Comparison of ENCODE assay signal across 19 cellular contexts in the genomic region with DNA sequence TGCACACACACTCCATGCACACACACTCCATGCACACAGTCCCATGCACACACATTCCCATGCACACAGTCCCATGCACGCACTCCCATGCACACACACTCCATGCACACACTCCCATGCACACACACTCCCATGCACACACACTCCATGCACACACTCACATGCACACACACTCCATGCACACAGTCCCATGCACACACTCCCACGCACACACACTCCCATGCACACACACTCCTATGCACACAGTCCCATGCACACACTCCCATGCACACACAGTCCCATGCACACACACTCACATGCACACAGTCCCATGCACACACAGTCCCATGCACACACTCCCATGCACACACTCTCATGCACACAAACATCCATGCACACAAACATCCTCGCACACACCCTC.
"Had no signal": no experiment of that assay in that cellular context is flagged by ENCODE, and none has a peak within 500 bp of the region (broad histone marks: within the 10 kb centered on the region; RNA-seq: fewer than 3 reads in every experiment).

No MANE protein-coding gene starts in this region.

- H3K4me1 Mint-ChIP-seq: memory B cell, natural killer cell had no signal

- H3K27me3 ChIP-seq: heart left ventricle, left lung, transverse colon had no signal

- H3K79me2 ChIP-seq: parathyroid adenoma had no signal

- H3K36me3 Mint-ChIP-seq: memory B cell, mesothelial cell of epicardium, natural killer cell had no signal

- H3K9ac ChIP-seq: parathyroid adenoma had no signal

- ATAC-seq: natural killer cell, psoas muscle had no signal

- H3K9me3 Mint-ChIP-seq: endodermal cell, mesothelial cell of epicardium, natural killer cell had no signal

- H3K4me3 Mint-ChIP-seq: endodermal cell, memory B cell, mesothelial cell of epicardium, natural killer cell had no signal

- H3K27ac ChIP-seq: left lung, lower lobe of right lung, parathyroid adenoma, psoas muscle, skin epidermis, stomach, thoracic aorta, transverse colon had no signal

- H3K4me1 ChIP-seq: parathyroid adenoma, psoas muscle had no signal

- H3K9me3 ChIP-seq: heart left ventricle, left lung, lower lobe of right lung, psoas muscle, stomach, thoracic aorta, transverse colon had no signal

- H3K36me3 ChIP-seq: heart left ventricle, left lung, lower lobe of right lung, stomach, thoracic aorta, transverse colon had no signal

- DNase-seq: effector CD4-positive, alpha-beta T cell; endodermal cell; foreskin melanocyte; islet precursor cell; left lung; lower lobe of right lung; natural killer cell; stimulated activated CD4-positive, alpha-beta T cell treated with anti-CD3 and anti-CD28 coated beads, Interleukin-2, amount 100 ng/mL, for 24 hours; stimulated activated naive CD4-positive, alpha-beta T cell; stomach had no signal

- H3K4me3 ChIP-seq: coronary artery, heart left ventricle, left lung, lower lobe of right lung, psoas muscle, skin epidermis, stomach, thoracic aorta, transverse colon had no signal

- H3K27ac Mint-ChIP-seq: endodermal cell, memory B cell, natural killer cell had no signal
